In genomic region chr20:12762725-12763124, GRCh38 we compare ENCODE assay signal across 14 cellular contexts.
DNase-seq lines count a peak whose midpoint lies in the region; ATAC-seq and TF ChIP-seq lines count a peak whose summit lies in the region.
"Had no signal": no experiment of that assay in that cellular context is flagged by ENCODE, and none has a peak within 500 bp of the region (broad histone marks: within the 10 kb centered on the region; RNA-seq: fewer than 3 reads in every experiment).

No MANE protein-coding gene starts in this region.

- H3K9me3 ChIP-seq in left ventricle myocardium inferior (replicated peaks): no peaks in the 10 kb centered on the region
- no peaks in the 10 kb centered on the region for H3K9me3 ChIP-seq in smooth muscle cell (replicated peaks; ENCODE audit: low read depth)

- intact Hi-C loops in left ventricle myocardium inferior (cut with micrococcal nuclease) (no loop called here), Right ventricle myocardium superior (cut with DNase I) (no loop called here)

- peak; percentile 15 for DNase-seq in left ventricle myocardium inferior
- DNase-seq in Right ventricle myocardium superior: no peak
- peak; percentile 52 for DNase-seq in astrocyte of the hippocampus (ENCODE audit: low read depth, low spot score)
- no peak for DNase-seq in GDM1 (lab: John Stamatoyannopoulos, UW)
- DNase-seq in smooth muscle cell (lab: John Stamatoyannopoulos, UW; ENCODE audit: unreplicated experiment): no peak
- no peak for DNase-seq in GM13976 (ENCODE audit: low spot score)
- DNase-seq in NCI-H446 treated with DMSO at 0.1 percent for 48 hours (lab: John Stamatoyannopoulos, UW): no peak
- DNase-seq: activated CD8-positive, alpha-beta T cell treated with anti-CD3 and anti-CD28 coated beads, Interleukin-2, amount 10 ng/mL, durations not matched to agents 7 days and 5 days; HFFc6; midbrain; WERI-Rb-1 had no signal

- H3K27ac ChIP-seq in left ventricle myocardium inferior (replicated peaks) (no peak overlapping the region), smooth muscle cell (ENCODE audit: low read depth) (no peak overlapping the region)
- H3K27ac ChIP-seq: WERI-Rb-1 had no signal

- H3K4me1 Mint-ChIP-seq in nephron: peaks cover 6% of the 10 kb centered on the region
- H3K4me1 Mint-ChIP-seq: stimulated activated memory B cell treated with anti-CD40 and anti-IgM and Interleukin-4, amounts not matched to agents 10 μg/mL and 1 μg/mL and 100 μg/mL, for 72 hours had no signal

- H3K4me3 Mint-ChIP-seq in nephron: no peak overlapping the region
- H3K4me3 Mint-ChIP-seq: activated CD8-positive, alpha-beta T cell treated with anti-CD3 and anti-CD28 coated beads, Interleukin-2, amount 10 ng/mL, durations not matched to agents 7 days and 5 days; activated T-helper 1 cell treated with anti-CD3 and anti-CD28 coated beads, Interleukin-12 subunit alpha, Interleukin-12 subunit beta, Interleukin-2, Interleukin-4 antibody, amounts not matched to agents 30 ng/mL and 10 ng/mL and 1 ng/mL, durations not matched to agents 14 hours and 24 hours and 36 hours; HFFc6; stimulated activated memory B cell treated with anti-CD40 and anti-IgM and Interleukin-4, amounts not matched to agents 10 μg/mL and 1 μg/mL and 100 μg/mL, for 72 hours had no signal

- H3K27me3 ChIP-seq in left ventricle myocardium inferior (ENCODE audit: low read depth): no peaks in the 10 kb centered on the region
- no peaks in the 10 kb centered on the region for H3K27me3 ChIP-seq in smooth muscle cell (ENCODE audit: low read depth)

- peak overlapping the region; percentile 45 to 65 (median 60) for H3K27ac Mint-ChIP-seq in nephron
- H3K27ac Mint-ChIP-seq: activated CD8-positive, alpha-beta T cell treated with anti-CD3 and anti-CD28 coated beads, Interleukin-2, amount 10 ng/mL, durations not matched to agents 7 days and 5 days; activated T-helper 1 cell treated with anti-CD3 and anti-CD28 coated beads, Interleukin-12 subunit alpha, Interleukin-12 subunit beta, Interleukin-2, Interleukin-4 antibody, amounts not matched to agents 30 ng/mL and 10 ng/mL and 1 ng/mL, durations not matched to agents 14 hours and 24 hours and 36 hours; HFFc6; stimulated activated memory B cell treated with anti-CD40 and anti-IgM and Interleukin-4, amounts not matched to agents 10 μg/mL and 1 μg/mL and 100 μg/mL, for 72 hours had no signal

- no peaks in the 10 kb centered on the region for H3K9me3 Mint-ChIP-seq in nephron
- H3K9me3 Mint-ChIP-seq: activated T-helper 1 cell treated with anti-CD3 and anti-CD28 coated beads, Interleukin-12 subunit alpha, Interleukin-12 subunit beta, Interleukin-2, Interleukin-4 antibody, amounts not matched to agents 30 ng/mL and 10 ng/mL and 1 ng/mL, durations not matched to agents 14 hours and 24 hours and 36 hours had no signal

- no peaks in the 10 kb centered on the region for H4K20me1 ChIP-seq in smooth muscle cell (ENCODE audit: low read depth)

- H3K36me3 ChIP-seq in left ventricle myocardium inferior (no peaks in the 10 kb centered on the region), smooth muscle cell (ENCODE audit: low read depth) (no peaks in the 10 kb centered on the region)
- H3K36me3 ChIP-seq: WERI-Rb-1 had no signal

- in situ Hi-C loops in GM13976 (cut with MboI; ENCODE audit: low sequenced_read_pairs, unreplicated experiment): no loop called here

- H3F3A ChIP-seq in smooth muscle cell (ENCODE audit: low read depth): no peaks in the 10 kb centered on the region

- peaks cover 5% of the 10 kb centered on the region for H3K27me3 Mint-ChIP-seq in nephron (ENCODE audit: low read depth)
- H3K27me3 Mint-ChIP-seq: stimulated activated memory B cell treated with anti-CD40 and anti-IgM and Interleukin-4, amounts not matched to agents 10 μg/mL and 1 μg/mL and 100 μg/mL, for 72 hours had no signal

- H3K79me2 ChIP-seq in smooth muscle cell (ENCODE audit: low read depth): no peaks in the 10 kb centered on the region

- 73% methylated on average over 7 of the region's 7 CpGs for WGBS in smooth muscle cell (ENCODE audit: low lambda C conversion rate)

- no peak for TF ChIP-seq CTCF in left ventricle myocardium inferior (IDR thresholded peaks at IDR 0.05; ENCODE audit: borderline replicate concordance)
- no peak for TF ChIP-seq CTCF in nephron (IDR thresholded peaks at IDR 0.05; ENCODE audit: unreplicated experiment in 3 of 3)
- no peak for TF ChIP-seq CTCF in smooth muscle cell (IDR thresholded peaks at IDR 0.05; ENCODE audit: borderline replicate concordance, insufficient read depth, poor library complexity, severe bottlenecking)
- no peak for TF ChIP-seq CTCF in GM13976 (IDR thresholded peaks at IDR 0.05; ENCODE audit: borderline replicate concordance, control extremely low read depth, extremely low read depth, insufficient read depth, missing control alignments)

- H3K4me2 ChIP-seq in smooth muscle cell: no peak overlapping the region

- no peak overlapping the region for H2AFZ ChIP-seq in smooth muscle cell (ENCODE audit: low read depth)

- H3K4me1 ChIP-seq in left ventricle myocardium inferior: no peaks in the 10 kb centered on the region
- no peaks in the 10 kb centered on the region for H3K4me1 ChIP-seq in smooth muscle cell (ENCODE audit: low read depth)

- H3K4me3 ChIP-seq in left ventricle myocardium inferior (peak overlapping the region; percentile 8), smooth muscle cell (no peak overlapping the region)

- H3K9ac ChIP-seq in smooth muscle cell (ENCODE audit: low read depth): no peak overlapping the region

- no peak for ATAC-seq in Right ventricle myocardium superior (ENCODE audit: poor library complexity)
- ATAC-seq: activated CD8-positive, alpha-beta T cell treated with anti-CD3 and anti-CD28 coated beads, Interleukin-2, amount 10 ng/mL, durations not matched to agents 7 days and 5 days; stimulated activated memory B cell treated with anti-CD40 and anti-IgM and Interleukin-4, amounts not matched to agents 10 μg/mL and 1 μg/mL and 100 μg/mL, for 72 hours had no signal

- no peaks in the 10 kb centered on the region for H3K36me3 Mint-ChIP-seq in nephron (ENCODE audit: low read depth)
- H3K36me3 Mint-ChIP-seq: stimulated activated memory B cell treated with anti-CD40 and anti-IgM and Interleukin-4, amounts not matched to agents 10 μg/mL and 1 μg/mL and 100 μg/mL, for 72 hours had no signal

Comparison
In these comparisons a context has a peak if more than half of its experiments do, and no peak if none do; other contexts are left out.
1. DNase-seq: peak in left ventricle myocardium inferior (single experiment) and astrocyte of the hippocampus (single experiment); none in Right ventricle myocardium superior (single experiment), GDM1 (single experiment), smooth muscle cell (single experiment), GM13976 (single experiment) and NCI-H446 treated with DMSO at 0.1 percent for 48 hours (single experiment).